ENCODE assay signal across 18 cellular contexts in genomic region chr7:151509670-151510333, GRCh38. TPM values are rescaled to one million over a fixed set of nuclear protein-coding genes. Genes with fewer than 3 reads are reported as not detected.
DNase-seq lines count a peak whose midpoint lies in the region; ATAC-seq and TF ChIP-seq lines count a peak whose summit lies in the region.
"Had no signal": no experiment of that assay in that cellular context is flagged by ENCODE, and none has a peak within 500 bp of the region (broad histone marks: within the 10 kb centered on the region; RNA-seq: fewer than 3 reads in every experiment).

No MANE protein-coding gene starts in this region.

- no peak overlapping the region for H3K4me3 Mint-ChIP-seq in neural progenitor cell
- H3K4me3 Mint-ChIP-seq: activated CD4-positive, alpha-beta memory T cell treated with anti-CD3 and anti-CD28 coated beads for 36 hours; effector memory CD8-positive, alpha-beta T cell; neural crest cell; stimulated activated naive B cell treated with anti-CD40 and anti-IgM and Interleukin-4, amounts not matched to agents 10 μg/mL and 1 μg/mL and 100 μg/mL, for 72 hours had no signal

- TF ChIP-seq POLR2A in heart left ventricle (IDR thresholded peaks at IDR 0.05) = no peak
- TF ChIP-seq POLR2A in transverse colon (IDR thresholded peaks at IDR 0.05) = no peak

- H3K36me3 Mint-ChIP-seq in neural progenitor cell = peaks cover 52% of the 10 kb centered on the region
- H3K36me3 Mint-ChIP-seq: activated CD4-positive, alpha-beta memory T cell treated with anti-CD3 and anti-CD28 coated beads for 36 hours had no signal

- no peak for TF ChIP-seq CTCF in cardiac muscle cell (IDR thresholded peaks at IDR 0.05; ENCODE audit: low read depth, low read length)
- TF ChIP-seq CTCF in heart left ventricle (IDR thresholded peaks at IDR 0.05) = no peak
- TF ChIP-seq CTCF in left lung (IDR thresholded peaks at IDR 0.05) = no peak
- no peak for TF ChIP-seq CTCF in transverse colon (IDR thresholded peaks at IDR 0.05)
- TF ChIP-seq CTCF in neural progenitor cell (IDR thresholded peaks at IDR 0.05) = no peak

- H3K4me3 ChIP-seq in cardiac muscle cell (no peak overlapping the region), heart left ventricle (no peak overlapping the region), left lung (no peak overlapping the region), transverse colon (no peak overlapping the region), neural progenitor cell (no peak overlapping the region)
- H3K4me3 ChIP-seq: MG63 had no signal

- DNase-seq in cardiac muscle cell (ENCODE audit: low read depth in 1 of 2, low spot score in 1 of 2) = no peak
- DNase-seq in heart left ventricle = no peak
- peak; percentile 21 for DNase-seq in amniotic epithelial cell (ENCODE audit: low read depth)
- DNase-seq in left lung = no peak
- no peak for DNase-seq in transverse colon
- no peak for DNase-seq in neural progenitor cell (ENCODE audit: low spot score)
- no peak for DNase-seq in anterior cingulate cortex (lab: John Stamatoyannopoulos, UW)
- no peak for DNase-seq in SHP77 (lab: John Stamatoyannopoulos, UW)
- DNase-seq: activated CD4-positive, alpha-beta memory T cell treated with anti-CD3 and anti-CD28 coated beads for 36 hours; CD8-positive, alpha-beta memory T cell; effector memory CD8-positive, alpha-beta T cell; hypothalamus; mesendoderm; MG63; NCI-H1694; stimulated activated CD4-positive, alpha-beta T cell treated with anti-CD3 and anti-CD28 coated beads, Interleukin-15, amount 100 ng/mL, for 24 hours; stimulated activated naive B cell treated with anti-CD40 and anti-IgM and Interleukin-4, amounts not matched to agents 10 μg/mL and 1 μg/mL and 100 μg/mL, for 72 hours had no signal

- no peaks in the 10 kb centered on the region for H3K27me3 Mint-ChIP-seq in neural progenitor cell (ENCODE audit: insufficient read depth, low read depth)
- H3K27me3 Mint-ChIP-seq: activated CD4-positive, alpha-beta memory T cell treated with anti-CD3 and anti-CD28 coated beads for 36 hours; CD8-positive, alpha-beta memory T cell; effector memory CD8-positive, alpha-beta T cell; stimulated activated naive B cell treated with anti-CD40 and anti-IgM and Interleukin-4, amounts not matched to agents 10 μg/mL and 1 μg/mL and 100 μg/mL, for 72 hours had no signal

- H3K36me3 ChIP-seq in cardiac muscle cell (no peaks in the 10 kb centered on the region), heart left ventricle (no peaks in the 10 kb centered on the region), left lung (no peaks in the 10 kb centered on the region), transverse colon (no peaks in the 10 kb centered on the region), neural progenitor cell (no peaks in the 10 kb centered on the region)
- H3K36me3 ChIP-seq: MG63 had no signal

- peaks cover 47% of the 10 kb centered on the region for H3K9me3 Mint-ChIP-seq in neural progenitor cell
- H3K9me3 Mint-ChIP-seq: activated CD4-positive, alpha-beta memory T cell treated with anti-CD3 and anti-CD28 coated beads for 36 hours; CD8-positive, alpha-beta memory T cell; effector memory CD8-positive, alpha-beta T cell; stimulated activated naive B cell treated with anti-CD40 and anti-IgM and Interleukin-4, amounts not matched to agents 10 μg/mL and 1 μg/mL and 100 μg/mL, for 72 hours had no signal

- H3K27ac Mint-ChIP-seq in neural progenitor cell = no peak overlapping the region
- H3K27ac Mint-ChIP-seq: activated CD4-positive, alpha-beta memory T cell treated with anti-CD3 and anti-CD28 coated beads for 36 hours had no signal

- H3K9ac ChIP-seq in neural progenitor cell = no peak overlapping the region

- peaks cover 100% of the 10 kb centered on the region for H3K79me2 ChIP-seq in neural progenitor cell (ENCODE audit: low read depth)

- H4K20me1 ChIP-seq in neural progenitor cell (ENCODE audit: low read depth) = peaks cover 93% of the 10 kb centered on the region

- H3K27me3 ChIP-seq in cardiac muscle cell = no peaks in the 10 kb centered on the region
- no peaks in the 10 kb centered on the region for H3K27me3 ChIP-seq in heart left ventricle
- no peaks in the 10 kb centered on the region for H3K27me3 ChIP-seq in left lung
- H3K27me3 ChIP-seq in transverse colon = no peaks in the 10 kb centered on the region
- no peaks in the 10 kb centered on the region for H3K27me3 ChIP-seq in neural progenitor cell
- H3K27me3 ChIP-seq: MG63 had no signal

- intact Hi-C loops in heart left ventricle (cut with DNase I) = loop anchor here in 4 of 10 donors (5.0 to 10.0 kb wide), 3 partner anchors 38 to 1065 kb away; no protein-coding TSS in a partner anchor
- intact Hi-C loops in left lung (cut with DNase I) = no loop called here
- intact Hi-C loops in transverse colon (cut with DNase I; ENCODE audit: low total_unique reads) = loop anchor here (10.0 kb wide), 1 partner anchor 115 kb away; no protein-coding TSS in a partner anchor

- H3F3A ChIP-seq in neural progenitor cell (ENCODE audit: low read depth) = peaks cover 10% of the 10 kb centered on the region

- H3K4me2 ChIP-seq in neural progenitor cell = no peak overlapping the region

- H3K9me3 ChIP-seq in cardiac muscle cell (ENCODE audit: low read depth) (no peaks in the 10 kb centered on the region), heart left ventricle (no peaks in the 10 kb centered on the region), left lung (no peaks in the 10 kb centered on the region), transverse colon (no peaks in the 10 kb centered on the region), neural progenitor cell (ENCODE audit: low read depth) (no peaks in the 10 kb centered on the region)
- H3K9me3 ChIP-seq: MG63 had no signal

- H3K4me1 ChIP-seq in cardiac muscle cell (ENCODE audit: low read depth) = peaks cover 32% of the 10 kb centered on the region
- H3K4me1 ChIP-seq in heart left ventricle = peaks cover 2 to 91% (median 64%) of the 10 kb centered on the region in 12 donors
- peaks cover 8 to 92% of the 10 kb centered on the region in 2 donors for H3K4me1 ChIP-seq in left lung
- peaks cover 0 to 57% (median 31%) of the 10 kb centered on the region in 4 donors for H3K4me1 ChIP-seq in transverse colon
- H3K4me1 ChIP-seq in neural progenitor cell = peaks cover 19% of the 10 kb centered on the region

- TF ChIP-seq EP300 in transverse colon (IDR thresholded peaks at IDR 0.05; ENCODE audit: low read depth) = no peak

- ATAC-seq in heart left ventricle (no peak), left lung (peak; percentile 24)
- ATAC-seq: effector memory CD8-positive, alpha-beta T cell; stimulated activated naive B cell treated with anti-CD40 and anti-IgM and Interleukin-4, amounts not matched to agents 10 μg/mL and 1 μg/mL and 100 μg/mL, for 72 hours had no signal

- WGBS in heart left ventricle, 4 donors = 52 to 68% (median 65%) methylated on average over 5 of the region's 5 CpGs
- WGBS in transverse colon (ENCODE audit: low coverage in 1 of 2), 2 donors = 50 to 65% methylated on average over 4 to 5 of the region's 5 CpGs

- H2AFZ ChIP-seq in neural progenitor cell (replicated peaks) = no peak overlapping the region

- peaks cover 2% of the 10 kb centered on the region for H3K4me1 Mint-ChIP-seq in neural progenitor cell

- in situ Hi-C loops in transverse colon (cut with MboI; ENCODE audit: low pct_ligation_motif_present in 1 of 4, low pct_unique_long_range_greater_than_20kb in 1 of 4, low sequenced_read_pairs in 3 of 4) = no loop called here

- H3K27ac ChIP-seq in cardiac muscle cell = peak overlapping the region; percentile 74
- peak overlapping the region in 1 of 12 donors; percentile 78 for H3K27ac ChIP-seq in heart left ventricle
- no peak overlapping the region for H3K27ac ChIP-seq in left lung
- peak overlapping the region; percentile 9 to 63 (median 28) for H3K27ac ChIP-seq in transverse colon
- H3K27ac ChIP-seq in neural progenitor cell = no peak overlapping the region

RNA-seq across cellular contexts. Expression of gene RHEB, which starts 9.9 kb away (rescaled TPM):
- total RNA-seq in cardiac muscle cell (89.8 and 127 TPM in 2 replicates), heart left ventricle (100 to 1,000 TPM in 6 of 9 donors, 10 to 100 TPM in 3; 81.4 to 155 (median 106) TPM), left lung (100 to 1,000 TPM; 103 to 109 TPM), transverse colon (10 to 100 TPM; 12.7 to 70.5 (median 42.8) TPM), neural progenitor cell (ENCODE audit: low replicate concordance) (94.2 and 225 TPM in 2 replicates)
- polyA plus RNA-seq in cardiac muscle cell (157 and 204 TPM in 2 replicates), heart left ventricle (100 to 1,000 TPM in 1 of 2 donors, 10 to 100 TPM in 1; 90.1 to 153 TPM)

Comparison
In these comparisons a context has a peak if more than half of its experiments do, and no peak if none do; other contexts are left out.
1. H3K27ac ChIP-seq: peak in cardiac muscle cell (single experiment) and transverse colon (4 of 4); none in left lung (0 of 2) and neural progenitor cell (single experiment).